8 cellular contexts compared by ENCODE assay signal in genomic region chr17:45316271-45317112, GRCh38. TPM values are rescaled to one million over a fixed set of nuclear protein-coding genes. Genes with fewer than 3 reads are reported as not detected.
A peak's percentile ranks its signal among the peaks of the same experiment; 100 is the strongest.
DNase-seq lines count a peak whose midpoint lies in the region; ATAC-seq and TF ChIP-seq lines count a peak whose summit lies in the region.

MAP3K14 (minus strand) TSS chr17:45317020; CDS start chr17:45290745, 26,275 bp downstream.

- H3K9me3 ChIP-seq in neuron (ENCODE audit: low read length) (no peaks in the 10 kb centered on the region), uterus (no peaks in the 10 kb centered on the region)

- ATAC-seq in HG03469 (IDR thresholded peaks at IDR 0.05; ENCODE audit: unreplicated experiment), result peak; percentile 15

- H3K4me3 ChIP-seq in foreskin fibroblast (ENCODE audit: low read depth in 1 of 2, low read length in 2 of 2) (peak within 1 kb of the TSS; percentile 74 to 96), neuron (ENCODE audit: low read length) (peak within 1 kb of the TSS; percentile 86), uterus (peak within 1 kb of the TSS; percentile 63 to 86)

- DNase-seq in AML-193 (lab: John Stamatoyannopoulos, UW), result peak; percentile 54 to 65
- DNase-seq in RPMI7951 (ENCODE audit: low read depth), result peak; percentile 76
- peak; percentile 53 for DNase-seq in activated gamma-delta T cell treated with anti-CD3 and anti-CD28 coated beads, Interleukin-2, amount 50 U/mL, for 16 hours (ENCODE audit: low read depth)
- DNase-seq in foreskin fibroblast, result peak; percentile 76 to 92
- peak; percentile 68 to 72 for DNase-seq in uterus

- TF ChIP-seq POLR2A in GM18951 (IDR thresholded peaks at IDR 0.05; ENCODE audit: extremely low read depth, insufficient read depth, insufficient read length) (peak; percentile 95), uterus (IDR thresholded peaks at IDR 0.05) (peak; percentile 96 to 99)

- intact Hi-C loops in uterus (cut with DNase I; ENCODE audit: low total_unique reads), result no loop called here

- H3K4me1 ChIP-seq in neuron (ENCODE audit: insufficient read depth, low read length) (peaks cover 31% of the 10 kb centered on the region), uterus (peaks cover 12 to 17% of the 10 kb centered on the region in 2 donors)

- peak within 1 kb of the TSS; percentile 95 to 98 for H3K27ac ChIP-seq in uterus

- in situ Hi-C loops in GM18951 (cut with MboI; ENCODE audit: low sequenced_read_pairs, unreplicated experiment), result no loop called here

- H2AFZ ChIP-seq in neuron (ENCODE audit: low read depth, low read length), result peak within 1 kb of the TSS; percentile 76

- H3K36me3 ChIP-seq in neuron (ENCODE audit: insufficient read depth, low read length) (no peaks in the 10 kb centered on the region), uterus (no peaks in the 10 kb centered on the region)

- H3K27me3 ChIP-seq in neuron (ENCODE audit: insufficient read depth, low read length) (no peaks in the 10 kb centered on the region), uterus (no peaks in the 10 kb centered on the region)

- TF ChIP-seq CTCF in foreskin fibroblast (IDR thresholded peaks at IDR 0.05; ENCODE audit: low read depth, low read length) (no peak), uterus (IDR thresholded peaks at IDR 0.05) (peak in 3 of 4 experiments; percentile 3 to 41 (median 9))

RNA-seq across cellular contexts. Expression of gene MAP3K14, which starts in this region (rescaled TPM):
- total RNA-seq in RPMI7951 (2014; rRNA removed; shearing (Covaris generic)), result 2.9 and 5.7 TPM in 2 replicates
- total RNA-seq in uterus, result 10 to 100 TPM in 1 of 4 donors, 1 to 10 TPM in 3; 1.0 to 22.1 (median 4.9) TPM

Comparison
In these comparisons a context has a peak if more than half of its experiments do, and no peak if none do; other contexts are left out.
1. Peak in every context shown above with its lines: DNase-seq, ATAC-seq, H3K4me3 ChIP-seq and H3K27ac ChIP-seq.